13 cellular contexts compared by ENCODE assay signal in genomic region chr15:88769161-88769971, GRCh38. TPM values are rescaled to one million over a fixed set of nuclear protein-coding genes. Genes with fewer than 3 reads are reported as not detected.
DNase-seq lines count a peak whose midpoint lies in the region; ATAC-seq and TF ChIP-seq lines count a peak whose summit lies in the region.
"Had no signal": no experiment of that assay in that cellular context is flagged by ENCODE, and none has a peak within 500 bp of the region (broad histone marks: within the 10 kb centered on the region; RNA-seq: fewer than 3 reads in every experiment).

No MANE protein-coding gene starts in this region.

- ATAC-seq in WTC11 = peak; percentile 96
- ATAC-seq: upper lobe of right lung had no signal

- H4K20me1 ChIP-seq in MM.1S (ENCODE audit: insufficient read depth, low read length) = no peaks in the 10 kb centered on the region

- no peak for TF ChIP-seq CTCF in WTC11 (IDR thresholded peaks at IDR 0.05)
- TF ChIP-seq CTCF in MM.1S (IDR thresholded peaks at IDR 0.05; ENCODE audit: low read length) = no peak

- H3K9me2 ChIP-seq in MM.1S (replicated peaks; ENCODE audit: insufficient read depth, low read length) = no peaks in the 10 kb centered on the region

- no peaks in the 10 kb centered on the region for H3K4me1 ChIP-seq in MM.1S (ENCODE audit: low read length)
- H3K4me1 ChIP-seq: upper lobe of right lung had no signal

- H2AFZ ChIP-seq in MM.1S (ENCODE audit: low read length) = no peak overlapping the region

- no peaks in the 10 kb centered on the region for H3K36me3 ChIP-seq in MM.1S (replicated peaks; ENCODE audit: insufficient read depth, low read length)
- H3K36me3 ChIP-seq: cardiac muscle cell, upper lobe of right lung had no signal

- no peaks in the 10 kb centered on the region for H3K9me3 ChIP-seq in MM.1S (replicated peaks; ENCODE audit: insufficient read depth, low read length)

- peaks cover 8% of the 10 kb centered on the region; the same call in 1 of the 2 replicates for H3K4me1 Mint-ChIP-seq in WTC11

- DNase-seq in GM03348 (ENCODE audit: low spot score) (peak; percentile 46), WTC11 (ENCODE audit: low spot score) (peak; percentile 58), head of caudate nucleus (peak in 31 of 42 donors; percentile 5 to 62 (median 29)), pons (ENCODE audit: low spot score) (peak; percentile 31), UCSD-AML1 (lab: John Stamatoyannopoulos, UW; ENCODE audit: unreplicated experiment) (no peak), SIG-M5 treated with dmso at 0.1 percent for 504 hours (lab: John Stamatoyannopoulos, UW; ENCODE audit: unreplicated experiment) (no peak), MM.1S (no peak)
- DNase-seq: activated CD8-positive, alpha-beta memory T cell treated with anti-CD3 and anti-CD28 coated beads, Interleukin-2, amount 50 U/mL, for 4 hours; DND-41; NCI-H345; SW 1271; upper lobe of right lung had no signal

- no peak overlapping the region for H3K27ac ChIP-seq in MM.1S (ENCODE audit: low read length)
- H3K27ac ChIP-seq: cardiac muscle cell, upper lobe of right lung had no signal

- no peaks in the 10 kb centered on the region for H3K9me3 Mint-ChIP-seq in WTC11

- H3K4me2 ChIP-seq in MM.1S (ENCODE audit: low read depth, low read length) = no peak overlapping the region

- H3K27ac Mint-ChIP-seq in WTC11 = no peak overlapping the region

- 0 out of 2 replicates have a peak, but pooled peaks cover 3% of the 10 kb centered on the region for H3K36me3 Mint-ChIP-seq in WTC11

- no peaks in the 10 kb centered on the region for H3K27me3 ChIP-seq in MM.1S (replicated peaks; ENCODE audit: insufficient read depth, low read length)

- H3F3A ChIP-seq in MM.1S (ENCODE audit: insufficient read depth, low read length) = no peaks in the 10 kb centered on the region

- POLR2A ChIA-PET in WTC11 (lab: Charles Lee) = no interaction called here

- H3K9ac ChIP-seq in MM.1S (ENCODE audit: low read length) = no peak overlapping the region

- peaks cover 42% of the 10 kb centered on the region for H3K27me3 Mint-ChIP-seq in WTC11 (ENCODE audit: low read depth)

- intact Hi-C loops in head of caudate nucleus (cut with DNase I) = no loop called here

- peak overlapping the region; percentile 79 for H3K4me3 Mint-ChIP-seq in WTC11

- no peaks in the 10 kb centered on the region for H3K79me2 ChIP-seq in MM.1S (ENCODE audit: low read length)

- H3K4me3 ChIP-seq in MM.1S (ENCODE audit: low read length) = no peak overlapping the region
- H3K4me3 ChIP-seq: cardiac muscle cell, upper lobe of right lung had no signal

- CTCF ChIA-PET in WTC11 (lab: Charles Lee) = interaction anchor here (0.6 to 1.6 kb wide), 6 partner anchors 33 to 155 kb away, joined by 3 to 4 read pairs (median 3); no protein-coding TSS in a partner anchor

TF ChIP-seq in WTC11, 78 proteins besides CTCF, POLR2A, EP300 and RAD21:
- TF ChIP-seq STAT6 (CRISPR knock-in tag; conservative IDR thresholded peaks at IDR 0.05; ENCODE audit: low read depth) (no peak), ZNF219 (CRISPR knock-in tag; IDR thresholded peaks at IDR 0.05; ENCODE audit: borderline replicate concordance) (no peak), FOXJ3 (CRISPR knock-in tag; IDR thresholded peaks at IDR 0.05; ENCODE audit: borderline replicate concordance) (no peak), ZNF121 (CRISPR knock-in tag; IDR thresholded peaks at IDR 0.05) (0 out of 2 replicates have a peak, but pooled peaks have one; percentile 48), E2F5 (CRISPR knock-in tag; IDR thresholded peaks at IDR 0.05) (peak; percentile 67; the same call in 1 of the 2 replicates), FOXP1 (CRISPR knock-in tag; IDR thresholded peaks at IDR 0.05; ENCODE audit: borderline replicate concordance) (0 out of 2 replicates have a peak, but pooled peaks have one; percentile 17)

RNA-seq across cellular contexts. Expression of gene ACAN, which starts 33.9 kb away (rescaled TPM):
- total RNA-seq in WTC11 (2021) = 0.60 to 1.4 TPM (median 0.80 TPM) in 3 replicates

Comparison
In these comparisons a context has a peak if more than half of its experiments do, and no peak if none do; other contexts are left out.
1. DNase-seq: peak in GM03348 (single experiment), WTC11 (single experiment), head of caudate nucleus (31 of 42) and pons (single experiment); none in UCSD-AML1 (single experiment), SIG-M5 treated with dmso at 0.1 percent for 504 hours (single experiment) and MM.1S (single experiment).